Comparison of ENCODE assay signal across 8 cellular contexts in genomic region chr1:24705260-24706073, GRCh38. TPM values are rescaled to one million over a fixed set of nuclear protein-coding genes. Genes with fewer than 3 reads are reported as not detected.
DNase-seq lines count a peak whose midpoint lies in the region; ATAC-seq, FAIRE-seq and TF ChIP-seq lines count a peak whose summit lies in the region.

No MANE protein-coding gene starts in this region.

- H3K79me2 ChIP-seq in mammary epithelial cell (ENCODE audit: insufficient read depth, low read length), result no peaks in the 10 kb centered on the region

- no peaks in the 10 kb centered on the region for H3K36me3 ChIP-seq in mammary epithelial cell (ENCODE audit: insufficient read depth, low read length)

- H3K27me3 ChIP-seq in mammary epithelial cell (ENCODE audit: insufficient read depth, low read length), result no peaks in the 10 kb centered on the region

- no peak for TF ChIP-seq EP300 in Ishikawa (IDR thresholded peaks at IDR 0.05; ENCODE audit: borderline replicate concordance)

- no peak for TF ChIP-seq RAD21 in Ishikawa (IDR thresholded peaks at IDR 0.05; ENCODE audit: low read depth)

- intact Hi-C loops in mammary epithelial cell (cut with micrococcal nuclease), result loop anchor here (1.0 kb wide), 1 partner anchor 40 kb away; the partner anchor contains the start of gene CLIC4
- intact Hi-C loops in sciatic nerve (cut with DNase I), result no loop called here

- H3K4me2 ChIP-seq in mammary epithelial cell (ENCODE audit: insufficient read depth, low read depth, low read length), result peak overlapping the region; percentile 69

- BruUV-seq in mammary epithelial cell (replicated peaks; lab: Mats Ljungman, UMichigan), result no TSS peak

- peaks cover 30% of the 10 kb centered on the region for H3K4me1 ChIP-seq in mammary epithelial cell (ENCODE audit: insufficient read depth, low read length)

- no peaks in the 10 kb centered on the region for H3K9me3 ChIP-seq in mammary epithelial cell (replicated peaks; ENCODE audit: insufficient read depth, low read length)

- H4K20me1 ChIP-seq in mammary epithelial cell (ENCODE audit: insufficient read depth, low read length), result no peaks in the 10 kb centered on the region

- 19% methylated on average over 13 of the region's 18 CpGs for WGBS in mammary epithelial cell (ENCODE audit: low coverage, missing lambda C conversion rate)

- DNase-seq in SIG-M5 treated with dmso at 0.1 percent for 504 hours (lab: John Stamatoyannopoulos, UW; ENCODE audit: unreplicated experiment) (peak; percentile 48), SIG-M5 (lab: John Stamatoyannopoulos, UW) (no peak), RCC 7860 (ENCODE audit: low spot score) (peak; percentile 90), mammary epithelial cell (peak; percentile 97), iPS-NIHi7 (ENCODE audit: extremely low spot score) (peak; percentile 97), sciatic nerve (ENCODE audit: low spot score) (peak; percentile 91)

- ATAC-seq in sciatic nerve (peak; percentile 99), HG03280 (IDR thresholded peaks at IDR 0.05; ENCODE audit: unreplicated experiment) (no peak)

- peak overlapping the region in 1 of 3 experiments; percentile 11 for H3K4me3 ChIP-seq in mammary epithelial cell (replicated peaks in 1 of 3; ENCODE audit: insufficient read depth in 1 of 3, low read depth in 2 of 3, low read length in 3 of 3)

- peak overlapping the region; percentile 62 for H3K9ac ChIP-seq in mammary epithelial cell (ENCODE audit: insufficient read depth, low read length)

- TF ChIP-seq CTCF in mammary epithelial cell (conservative IDR thresholded peaks at IDR 0.05 in 1 of 2, IDR thresholded peaks at IDR 0.05 in 1 of 2; ENCODE audit: extremely low read depth in 1 of 2, insufficient read depth in 1 of 2, low read depth in 1 of 2, low read length in 2 of 2), result no peak

- peak; percentile 85 for FAIRE-seq in RCC 7860 (lab: Jason Lieb, UNC)

- CTCF ChIA-PET in mammary epithelial cell (lab: Charles Lee; ENCODE audit: low non-redundant PET), result interaction anchor here (0.6 kb wide), 1 partner anchor 17 kb away, joined by 3 read pairs; no protein-coding TSS in a partner anchor

- peak overlapping the region; percentile 65 for H2AFZ ChIP-seq in mammary epithelial cell (ENCODE audit: low read depth, low read length)

- in situ Hi-C loops in mammary epithelial cell (cut with MboI; ENCODE audit: low sequenced_read_pairs in 2 of 2), result no loop called here

- peak overlapping the region; percentile 85 for H3K27ac ChIP-seq in mammary epithelial cell (ENCODE audit: insufficient read depth, low read depth, low read length)

- dilution Hi-C loops in mammary epithelial cell (cut with HindIII; ENCODE audit: low sequenced_read_pairs), result no loop called here

TF ChIP-seq in Ishikawa, 13 proteins besides CTCF, POLR2A, EP300 and RAD21:
- TF ChIP-seq NFIC (IDR thresholded peaks at IDR 0.05) (peak; percentile 39; the same call in 1 of the 2 replicates), YY1 (IDR thresholded peaks at IDR 0.05; ENCODE audit: low read depth) (no peak)
- TF ChIP-seq, protein P1, sequence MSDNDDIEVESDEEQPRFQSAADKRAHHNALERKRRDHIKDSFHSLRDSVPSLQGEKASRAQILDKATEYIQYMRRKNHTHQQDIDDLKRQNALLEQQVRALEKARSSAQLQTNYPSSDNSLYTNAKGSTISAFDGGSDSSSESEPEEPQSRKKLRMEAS (IDR thresholded peaks at IDR 0.05), result 0 out of 2 replicates have a peak, but pooled peaks have one; percentile 17

RNA-seq across cellular contexts. Expression of gene CLIC4, which starts 39.8 kb away (rescaled TPM):
- total RNA-seq in mammary epithelial cell (100 to 1,000 TPM; 212 to 547 TPM), sciatic nerve (387 TPM)
- 118 TPM for polyA plus RNA-seq in mammary epithelial cell
- 140 TPM for polyA minus RNA-seq in mammary epithelial cell
